In genomic region chr1:16250547-16251251, GRCh38 we compare ENCODE assay signal across 10 cellular contexts. TPM values are rescaled to one million over a fixed set of nuclear protein-coding genes. Genes with fewer than 3 reads are reported as not detected.
DNase-seq lines count a peak whose midpoint lies in the region; TF ChIP-seq lines count a peak whose summit lies in the region.
"Had no signal": no experiment of that assay in that cellular context is flagged by ENCODE, and none has a peak within 500 bp of the region (broad histone marks: within the 10 kb centered on the region; RNA-seq: fewer than 3 reads in every experiment).

No MANE protein-coding gene starts in this region.

- H3K36me3 Mint-ChIP-seq in activated naive CD4-positive, alpha-beta T cell treated with anti-CD3 and anti-CD28 coated beads, Interleukin-2, amount 50 U/mL, for 24 hours: peaks cover 3% of the 10 kb centered on the region

- WGBS in SK-N-SH (ENCODE audit: low lambda C conversion rate): 94% methylated on average over 7 of the region's 14 CpGs

- peak overlapping the region in 44 of 59 donors; percentile 5 to 90 (median 64) for H3K27ac ChIP-seq in dorsolateral prefrontal cortex
- peak overlapping the region; percentile 87 for H3K27ac ChIP-seq in vagina
- no peak overlapping the region; a peak in 1 of 4 replicates for H3K27ac ChIP-seq in SK-N-SH (ENCODE audit: low read depth in 2 of 2, low read length in 1 of 2)

- no peaks in the 10 kb centered on the region for H3K79me2 ChIP-seq in SK-N-SH (ENCODE audit: insufficient read depth)

- no peak for DNase-seq in activated naive CD4-positive, alpha-beta T cell treated with anti-CD3 and anti-CD28 coated beads, Interleukin-2, amount 50 U/mL, for 16 hours
- peak in 1 of 10 donors; percentile 24 for DNase-seq in dorsolateral prefrontal cortex
- peak; percentile 36 for DNase-seq in mucosa of gallbladder (ENCODE audit: low spot score)
- DNase-seq in vagina (ENCODE audit: extremely low spot score in 2 of 2): peak in 1 of 2 donors; percentile 90
- no peak for DNase-seq in COR-L47 (lab: John Stamatoyannopoulos, UW)
- DNase-seq in SK-N-SH: no peak
- no peak for DNase-seq in CD1c-positive myeloid dendritic cell (ENCODE audit: extremely low spot score)
- DNase-seq: 8988T, NCI-H2029 had no signal

- TF ChIP-seq RAD21 in SK-N-SH (IDR thresholded peaks at IDR 0.05; ENCODE audit: low read length): no peak

- H2AFZ ChIP-seq in SK-N-SH (ENCODE audit: low read depth): no peak overlapping the region

- POLR2A ChIA-PET in SK-N-SH (lab: Yijun Ruan, JAX): no interaction called here

- peaks cover 16% of the 10 kb centered on the region for H3F3A ChIP-seq in SK-N-SH (replicated peaks; ENCODE audit: insufficient read depth)

- H3K4me2 ChIP-seq in SK-N-SH: no peak overlapping the region

- no peak overlapping the region for H3K4me3 Mint-ChIP-seq in activated naive CD4-positive, alpha-beta T cell treated with anti-CD3 and anti-CD28 coated beads, Interleukin-2, amount 50 U/mL, for 24 hours

- TF ChIP-seq EP300 in SK-N-SH (IDR thresholded peaks at IDR 0.05; ENCODE audit: borderline replicate concordance in 1 of 2, low read depth in 1 of 2, low read length in 1 of 2): no peak

- H3K4me1 ChIP-seq in vagina (peaks cover 47% of the 10 kb centered on the region), SK-N-SH (ENCODE audit: control insufficient read depth in 1 of 2, insufficient read depth in 2 of 2, low read depth in 1 of 2, low read length in 1 of 2) (peaks cover 23 to 70% of the 10 kb centered on the region in 2 experiments)

- CTCF ChIA-PET in SK-N-SH (lab: Yijun Ruan, JAX): interaction anchor here (1.0 kb wide), 1 partner anchor 169 kb away, joined by 3 read pairs; no protein-coding TSS in a partner anchor

- H3K36me3 ChIP-seq in vagina (peaks cover 0 to 29% of the 10 kb centered on the region in 2 donors), SK-N-SH (replicated peaks in 1 of 2; ENCODE audit: control insufficient read depth in 1 of 2, insufficient read depth in 2 of 2, low read length in 1 of 2) (peaks cover 15 to 51% of the 10 kb centered on the region in 2 experiments)

- H3K4me3 ChIP-seq in dorsolateral prefrontal cortex: no peak overlapping the region
- H3K4me3 ChIP-seq in vagina: no peak overlapping the region
- H3K4me3 ChIP-seq in SK-N-SH (ENCODE audit: low read depth in 2 of 2, low read length in 1 of 2): no peak overlapping the region

- peak overlapping the region; percentile 35 for H3K27ac Mint-ChIP-seq in activated naive CD4-positive, alpha-beta T cell treated with anti-CD3 and anti-CD28 coated beads, Interleukin-2, amount 50 U/mL, for 24 hours

- H3K9ac ChIP-seq in SK-N-SH: no peak overlapping the region

- H3K9me3 Mint-ChIP-seq in activated naive CD4-positive, alpha-beta T cell treated with anti-CD3 and anti-CD28 coated beads, Interleukin-2, amount 50 U/mL, for 24 hours: no peaks in the 10 kb centered on the region

- intact Hi-C loops in dorsolateral prefrontal cortex (cut with DNase I) (no loop called here), vagina (cut with DNase I) (no loop called here)

- H3K9me3 ChIP-seq in vagina: no peaks in the 10 kb centered on the region
- H3K9me3 ChIP-seq in SK-N-SH: no peaks in the 10 kb centered on the region

- TF ChIP-seq POLR2A in vagina (IDR thresholded peaks at IDR 0.05): no peak

- H3K4me1 Mint-ChIP-seq in activated naive CD4-positive, alpha-beta T cell treated with anti-CD3 and anti-CD28 coated beads, Interleukin-2, amount 50 U/mL, for 24 hours: peaks cover 24% of the 10 kb centered on the region

- no peak for TF ChIP-seq CTCF in dorsolateral prefrontal cortex (IDR thresholded peaks at IDR 0.05 in 54 of 56, conservative IDR thresholded peaks at IDR 0.05 in 2 of 56; ENCODE audit: low read depth in 1 of 56, partially characterized antibody in 56 of 56)
- TF ChIP-seq CTCF in vagina (IDR thresholded peaks at IDR 0.05): no peak
- no peak for TF ChIP-seq CTCF in SK-N-SH (IDR thresholded peaks at IDR 0.05)

- H3K27me3 Mint-ChIP-seq in activated naive CD4-positive, alpha-beta T cell treated with anti-CD3 and anti-CD28 coated beads, Interleukin-2, amount 50 U/mL, for 24 hours: no peaks in the 10 kb centered on the region

- H4K20me1 ChIP-seq in SK-N-SH (ENCODE audit: insufficient read depth): no peaks in the 10 kb centered on the region

- no peaks in the 10 kb centered on the region for H3K9me2 ChIP-seq in SK-N-SH

- H3K27me3 ChIP-seq in dorsolateral prefrontal cortex (no peaks in the 10 kb centered on the region), vagina (no peaks in the 10 kb centered on the region), SK-N-SH (ENCODE audit: insufficient read depth) (no peaks in the 10 kb centered on the region)

TF ChIP-seq in SK-N-SH, 30 proteins besides CTCF, POLR2A, EP300 and RAD21 (continues in another document):
- TF ChIP-seq TEAD4 (IDR thresholded peaks at IDR 0.05; ENCODE audit: borderline replicate concordance, insufficient read depth): no peak
- TF ChIP-seq SIN3A (IDR thresholded peaks at IDR 0.05; ENCODE audit: borderline replicate concordance, low read depth, low read length): no peak
- TF ChIP-seq JUND (IDR thresholded peaks at IDR 0.05): no peak
- no peak for TF ChIP-seq POLR2AphosphoS5 (IDR thresholded peaks at IDR 0.05; ENCODE audit: low read depth, low read length)
- no peak for TF ChIP-seq FOXM1 (IDR thresholded peaks at IDR 0.05; ENCODE audit: low read depth)
- TF ChIP-seq, protein P1, sequence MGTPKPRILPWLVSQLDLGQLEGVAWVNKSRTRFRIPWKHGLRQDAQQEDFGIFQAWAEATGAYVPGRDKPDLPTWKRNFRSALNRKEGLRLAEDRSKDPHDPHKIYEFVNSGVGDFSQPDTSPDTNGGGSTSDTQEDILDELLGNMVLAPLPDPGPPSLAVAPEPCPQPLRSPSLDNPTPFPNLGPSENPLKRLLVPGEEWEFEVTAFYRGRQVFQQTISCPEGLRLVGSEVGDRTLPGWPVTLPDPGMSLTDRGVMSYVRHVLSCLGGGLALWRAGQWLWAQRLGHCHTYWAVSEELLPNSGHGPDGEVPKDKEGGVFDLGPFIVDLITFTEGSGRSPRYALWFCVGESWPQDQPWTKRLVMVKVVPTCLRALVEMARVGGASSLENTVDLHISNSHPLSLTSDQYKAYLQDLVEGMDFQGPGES (IDR thresholded peaks at IDR 0.05; ENCODE audit: low read depth, low read length): no peak
- no peak for TF ChIP-seq GATA2 (CRISPR knock-in tag; IDR thresholded peaks at IDR 0.05)
- no peak for TF ChIP-seq MXI1 (IDR thresholded peaks at IDR 0.05; ENCODE audit: low read depth, low read length)
- no peak for TF ChIP-seq RCOR1 (IDR thresholded peaks at IDR 0.05; ENCODE audit: low read length)
- TF ChIP-seq RXRA (IDR thresholded peaks at IDR 0.05; ENCODE audit: borderline replicate concordance, low read depth): no peak
- TF ChIP-seq, protein P2, sequence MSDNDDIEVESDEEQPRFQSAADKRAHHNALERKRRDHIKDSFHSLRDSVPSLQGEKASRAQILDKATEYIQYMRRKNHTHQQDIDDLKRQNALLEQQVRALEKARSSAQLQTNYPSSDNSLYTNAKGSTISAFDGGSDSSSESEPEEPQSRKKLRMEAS (IDR thresholded peaks at IDR 0.05; ENCODE audit: low read depth): no peak
- TF ChIP-seq FOXJ3 (CRISPR knock-in tag; IDR thresholded peaks at IDR 0.05): no peak
- TF ChIP-seq FOSL2 (IDR thresholded peaks at IDR 0.05; ENCODE audit: borderline replicate concordance, low read depth): no peak
- no peak for TF ChIP-seq PBX3 (IDR thresholded peaks at IDR 0.05)
- TF ChIP-seq, protein P3, sequence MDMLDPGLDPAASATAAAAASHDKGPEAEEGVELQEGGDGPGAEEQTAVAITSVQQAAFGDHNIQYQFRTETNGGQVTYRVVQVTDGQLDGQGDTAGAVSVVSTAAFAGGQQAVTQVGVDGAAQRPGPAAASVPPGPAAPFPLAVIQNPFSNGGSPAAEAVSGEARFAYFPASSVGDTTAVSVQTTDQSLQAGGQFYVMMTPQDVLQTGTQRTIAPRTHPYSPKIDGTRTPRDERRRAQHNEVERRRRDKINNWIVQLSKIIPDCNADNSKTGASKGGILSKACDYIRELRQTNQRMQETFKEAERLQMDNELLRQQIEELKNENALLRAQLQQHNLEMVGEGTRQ (IDR thresholded peaks at IDR 0.05; ENCODE audit: borderline replicate concordance, low read depth, low read length): no peak

RNA-seq across cellular contexts. Expression of gene CPLANE2, which starts 13.7 kb away (rescaled TPM):
- 10 to 100 TPM in 117 of 120 experiments, 1 to 10 TPM in 3; 8.3 to 46.2 (median 18.1) TPM for total RNA-seq in dorsolateral prefrontal cortex
- 20.6 TPM for total RNA-seq in mucosa of gallbladder
- 1.2 TPM for total RNA-seq in vagina
- polyA plus RNA-seq in SK-N-SH (2012; rRNA removed): 6.5 and 8.6 TPM in 2 replicates
- 2.9 and 5.8 TPM in 2 replicates for polyA plus RNA-seq in SK-N-SH (2012; cell fraction: cytosol; rRNA removed)
- polyA plus RNA-seq in SK-N-SH (2012; cell fraction: nucleus; rRNA removed): 11.7 and 12.6 TPM in 2 replicates

RNA-seq across cellular contexts. Expression of gene ARHGEF19, which starts 38.2 kb away (rescaled TPM):
- total RNA-seq in dorsolateral prefrontal cortex (1 to 10 TPM in 92 of 120 experiments, under 1 TPM in 28; 0.25 to 6.1 (median 1.6) TPM), mucosa of gallbladder (6.4 TPM), vagina (19.4 TPM)
- 11.5 and 11.8 TPM in 2 replicates for polyA plus RNA-seq in SK-N-SH (2012; rRNA removed)
- polyA plus RNA-seq in SK-N-SH (2012; cell fraction: cytosol; rRNA removed): 3.7 and 6.1 TPM in 2 replicates
- polyA plus RNA-seq in SK-N-SH (2012; cell fraction: nucleus; rRNA removed): 29.3 and 39.8 TPM in 2 replicates

Comparison
In these comparisons a context has a peak if more than half of its experiments do, and no peak if none do; other contexts are left out.
1. H3K27ac ChIP-seq: peak in dorsolateral prefrontal cortex (44 of 59) and vagina (single experiment); none in SK-N-SH (0 of 2).